In genomic region chr10:59905735-59906416, GRCh38 we compare ENCODE assay signal across 8 cellular contexts. TPM values are rescaled to one million over a fixed set of nuclear protein-coding genes. Genes with fewer than 3 reads are reported as not detected.
DNase-seq lines count a peak whose midpoint lies in the region; ATAC-seq and TF ChIP-seq lines count a peak whose summit lies in the region.

No MANE protein-coding gene starts in this region.

- peak overlapping the region; percentile 79 to 96 (median 90) for H3K27ac ChIP-seq in heart right ventricle

- H3K27ac Mint-ChIP-seq in CD14-positive monocyte, result peak overlapping the region; percentile 70 to 89 (median 78)

- H3K9me3 ChIP-seq in heart right ventricle, result no peaks in the 10 kb centered on the region

- no peaks in the 10 kb centered on the region for H3K36me3 Mint-ChIP-seq in CD14-positive monocyte

- peak; percentile 0 for ATAC-seq in HG03097 (IDR thresholded peaks at IDR 0.05; ENCODE audit: low FRiP score, unreplicated experiment)
- ATAC-seq in heart right ventricle, result peak in 7 of 8 donors; percentile 0 to 36 (median 4)
- no peak for ATAC-seq in sciatic nerve
- ATAC-seq in HG03342 (IDR thresholded peaks at IDR 0.05; ENCODE audit: unreplicated experiment), result no peak
- ATAC-seq in HG03139 (IDR thresholded peaks at IDR 0.05; ENCODE audit: unreplicated experiment), result no peak

- peak overlapping the region; percentile 95 to 98 for H3K4me3 Mint-ChIP-seq in CD14-positive monocyte

- H3K27me3 ChIP-seq in heart right ventricle, result no peaks in the 10 kb centered on the region

- H3K4me1 Mint-ChIP-seq in CD14-positive monocyte, result peaks cover 52% of the 10 kb centered on the region

- peaks cover 0 to 2% (median 2%) of the 10 kb centered on the region in 3 donors for H3K27me3 Mint-ChIP-seq in CD14-positive monocyte (ENCODE audit: low read depth in 3 of 3)

- DNase-seq in CD14-positive monocyte (ENCODE audit: low spot score), result no peak
- DNase-seq in activated gamma-delta T cell treated with anti-CD3 and anti-CD28 coated beads, Interleukin-2, amount 50 U/mL, for 16 hours (ENCODE audit: low read depth), result peak; percentile 6
- DNase-seq in heart right ventricle, result peak in 1 of 2 donors; percentile 17
- peak; percentile 65 for DNase-seq in sciatic nerve (ENCODE audit: low spot score)
- DNase-seq in GM20000 (ENCODE audit: low spot score), result no peak

- no peaks in the 10 kb centered on the region for H3K9me3 Mint-ChIP-seq in CD14-positive monocyte

- H3K4me3 ChIP-seq in heart right ventricle, result peak overlapping the region; percentile 82 to 98 (median 92)

- H3K36me3 ChIP-seq in heart right ventricle, result no peaks in the 10 kb centered on the region

- peaks cover 3 to 46% (median 36%) of the 10 kb centered on the region in 9 donors for H3K4me1 ChIP-seq in heart right ventricle

- TF ChIP-seq CTCF in CD14-positive monocyte (IDR thresholded peaks at IDR 0.05) (no peak), heart right ventricle (IDR thresholded peaks at IDR 0.05) (no peak), GM20000 (IDR thresholded peaks at IDR 0.05; ENCODE audit: extremely low read depth, missing control alignments) (no peak)

- WGBS in heart right ventricle, 2 donors, result 0% methylated on average over 56 of the region's 56 CpGs

- intact Hi-C loops in CD14-positive monocyte (cut with micrococcal nuclease), result loop anchor here (10.0 kb wide), 3 partner anchors 71 to 1641 kb away; partner anchors contain the start of genes CISD1 (in 1 of the 2) and IPMK (in 1 of the 2)
- intact Hi-C loops in heart right ventricle (cut with DNase I), result loop anchor here in 6 of 10 donors (2.0 to 10.0 kb wide), 7 partner anchors 34 to 281 kb away; no protein-coding TSS in a partner anchor
- intact Hi-C loops in sciatic nerve (cut with DNase I), result loop anchor here (10.0 kb wide), 1 partner anchor 281 kb away; no protein-coding TSS in a partner anchor

RNA-seq across cellular contexts. Expression of gene CCDC6, which starts 0.5 kb away (rescaled TPM):
- polyA plus RNA-seq in CD14-positive monocyte (1 to 10 TPM; 4.2 to 6.2 TPM), heart right ventricle (1 to 10 TPM; 4.4 to 8.6 TPM)
- total RNA-seq in heart right ventricle (10 to 100 TPM; 13.7 to 22.8 (median 17.4) TPM), sciatic nerve (36.2 TPM)

Comparison
In these comparisons a context has a peak if more than half of its experiments do, and no peak if none do; other contexts are left out.
1. DNase-seq: peak in activated gamma-delta T cell treated with anti-CD3 and anti-CD28 coated beads, Interleukin-2, amount 50 U/mL, for 16 hours (single experiment) and sciatic nerve (single experiment); none in CD14-positive monocyte (single experiment) and GM20000 (single experiment).
2. ATAC-seq: peak in HG03097 (single experiment) and heart right ventricle (7 of 8); none in sciatic nerve (single experiment), HG03342 (single experiment) and HG03139 (single experiment).